1 cellular context compared by ENCODE assay signal in the genomic region with DNA sequence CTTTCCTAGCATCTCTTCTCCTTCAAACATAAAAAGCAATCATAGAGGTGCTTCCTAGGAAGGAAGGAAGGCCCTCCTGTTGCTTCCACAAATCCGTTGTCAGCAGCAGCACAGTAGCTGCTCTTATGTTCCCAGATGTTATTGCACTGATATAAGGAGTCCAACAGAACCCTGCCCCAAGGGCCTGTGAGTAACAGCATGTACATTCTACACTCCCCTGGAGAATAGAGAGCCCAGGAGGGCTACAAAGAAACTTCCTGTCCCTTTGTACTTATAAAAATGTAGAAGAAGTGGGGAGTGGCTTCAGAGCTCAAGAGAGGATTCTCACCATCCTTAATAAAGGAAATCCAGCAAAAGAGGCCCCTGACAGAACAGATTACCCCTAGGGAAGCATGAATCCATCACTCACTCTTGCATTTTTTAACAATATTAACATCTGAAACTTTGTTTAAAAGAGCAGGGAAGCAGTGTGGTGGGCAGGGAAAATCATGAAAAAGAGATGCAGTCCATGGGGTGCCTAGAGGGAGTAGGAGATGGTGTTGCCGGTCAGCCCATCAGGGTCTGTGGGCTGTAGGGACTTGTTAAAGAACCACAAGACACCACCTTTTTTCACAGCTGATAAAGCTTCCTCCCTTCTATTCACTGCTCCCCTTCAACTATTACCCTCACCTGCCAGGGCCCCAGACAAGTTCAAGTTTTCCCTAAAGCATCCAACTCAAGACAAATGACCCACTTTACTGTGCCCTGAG.
TF ChIP-seq lines count a peak whose summit lies in the region.

No MANE protein-coding gene starts in this region.

TF ChIP-seq in H1, 55 proteins besides CTCF, POLR2A, EP300 and RAD21:
- TF ChIP-seq, protein P1, sequence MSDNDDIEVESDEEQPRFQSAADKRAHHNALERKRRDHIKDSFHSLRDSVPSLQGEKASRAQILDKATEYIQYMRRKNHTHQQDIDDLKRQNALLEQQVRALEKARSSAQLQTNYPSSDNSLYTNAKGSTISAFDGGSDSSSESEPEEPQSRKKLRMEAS (IDR thresholded peaks at IDR 0.05) = no peak
- TF ChIP-seq SAP30 (IDR thresholded peaks at IDR 0.05; ENCODE audit: insufficient read depth, insufficient replicate concordance, low read length) (no peak), YY1 (IDR thresholded peaks at IDR 0.05; ENCODE audit: low read depth, low read length) (no peak), NANOG (IDR thresholded peaks at IDR 0.05; ENCODE audit: insufficient read depth, low read depth, low read length, poor library complexity, severe bottlenecking) (no peak), BACH1 (IDR thresholded peaks at IDR 0.05; ENCODE audit: low read length) (no peak), KDM4A (IDR thresholded peaks at IDR 0.05; ENCODE audit: low read depth, low read length, severe bottlenecking) (no peak), CTBP2 (IDR thresholded peaks at IDR 0.05; ENCODE audit: borderline replicate concordance, insufficient read depth, insufficient read length, low read length) (no peak), JUND (IDR thresholded peaks at IDR 0.05; ENCODE audit: low read length) (no peak), FOSL1 (IDR thresholded peaks at IDR 0.05; ENCODE audit: insufficient read depth, low read depth, low read length) (no peak), RNF2 (IDR thresholded peaks at IDR 0.05; ENCODE audit: borderline replicate concordance, low read depth, low read length, missing control alignments, poor library complexity, severe bottlenecking) (no peak)
- TF ChIP-seq, protein P2, sequence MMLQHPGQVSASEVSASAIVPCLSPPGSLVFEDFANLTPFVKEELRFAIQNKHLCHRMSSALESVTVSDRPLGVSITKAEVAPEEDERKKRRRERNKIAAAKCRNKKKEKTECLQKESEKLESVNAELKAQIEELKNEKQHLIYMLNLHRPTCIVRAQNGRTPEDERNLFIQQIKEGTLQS (IDR thresholded peaks at IDR 0.05; ENCODE audit: insufficient read depth, low read depth, low read length) = no peak
